In genomic region chr17:869567-870530, GRCh38 we compare ENCODE assay signal across 9 cellular contexts.
DNase-seq lines count a peak whose midpoint lies in the region; ATAC-seq and TF ChIP-seq lines count a peak whose summit lies in the region.
"Had no signal": no experiment of that assay in that cellular context is flagged by ENCODE, and none has a peak within 500 bp of the region (broad histone marks: within the 10 kb centered on the region; RNA-seq: fewer than 3 reads in every experiment).

No MANE protein-coding gene starts in this region.

- H3K36me3 Mint-ChIP-seq in T-helper 17 cell (ENCODE audit: low read depth) = peaks cover 6% of the 10 kb centered on the region
- H3K36me3 Mint-ChIP-seq: activated naive CD4-positive, alpha-beta T cell treated with anti-CD3 and anti-CD28 coated beads, Interleukin-2, amount 50 U/mL, for 24 hours had no signal

- H3K4me3 ChIP-seq in muscle layer of colon (ENCODE audit: low read depth in 1 of 2, low read length in 2 of 2) (peak overlapping the region in 1 of 2 donors; percentile 15), uterus (no peak overlapping the region)

- TF ChIP-seq POLR2A in uterus (IDR thresholded peaks at IDR 0.05) = no peak

- H3K9me3 ChIP-seq in muscle layer of colon (ENCODE audit: low read length) = no peaks in the 10 kb centered on the region
- no peaks in the 10 kb centered on the region for H3K9me3 ChIP-seq in uterus
- H3K9me3 ChIP-seq in T-helper 17 cell (ENCODE audit: control insufficient read depth, low read length, poor library complexity, severe bottlenecking) = no peaks in the 10 kb centered on the region

- H3K4me1 ChIP-seq in muscle layer of colon (ENCODE audit: insufficient read depth, low read length) (peaks cover 53% of the 10 kb centered on the region), uterus (peaks cover 5 to 11% of the 10 kb centered on the region in 2 donors)

- H3K36me3 ChIP-seq in muscle layer of colon (ENCODE audit: insufficient read depth, low read length) (no peaks in the 10 kb centered on the region), uterus (no peaks in the 10 kb centered on the region)

- intact Hi-C loops in uterus (cut with DNase I; ENCODE audit: low total_unique reads) = no loop called here

- DNase-seq in NCI-H226 (peak; percentile 98), epithelial cell of prostate (ENCODE audit: low read depth, low spot score) (peak; percentile 93), uterus (peak; percentile 66 to 73), T-helper 17 cell (no peak), hippocampal formation (lab: John Stamatoyannopoulos, UW) (no peak)
- DNase-seq in activated CD4-positive, alpha-beta T cell treated with anti-CD3 and anti-CD28 coated beads for 4 hours = no peak

- no peak for TF ChIP-seq CTCF in uterus (IDR thresholded peaks at IDR 0.05)

- H3K4me1 Mint-ChIP-seq in T-helper 17 cell = peaks cover 2% of the 10 kb centered on the region

- peak overlapping the region; percentile 22 for H3K9ac ChIP-seq in muscle layer of colon (ENCODE audit: low read length)

- H3K27ac ChIP-seq in epithelial cell of prostate (peak overlapping the region; percentile 80), muscle layer of colon (ENCODE audit: low read depth, low read length) (peak overlapping the region; percentile 92), uterus (peak overlapping the region; percentile 84 to 88)

- no peaks in the 10 kb centered on the region for H3K27me3 ChIP-seq in muscle layer of colon (ENCODE audit: control insufficient read depth in 1 of 2, insufficient read depth in 2 of 2, low read length in 2 of 2)
- no peaks in the 10 kb centered on the region for H3K27me3 ChIP-seq in uterus

- no peak overlapping the region for H3K4me3 Mint-ChIP-seq in T-helper 17 cell
- H3K4me3 Mint-ChIP-seq: activated naive CD4-positive, alpha-beta T cell treated with anti-CD3 and anti-CD28 coated beads, Interleukin-2, amount 50 U/mL, for 24 hours; T-helper 2 cell treated with Interferon-gamma antibody and Interleukin-4, amounts not matched to agents 5 μg/mL and 100 μg/mL, for 36 hours had no signal

- no peak for ATAC-seq in T-helper 17 cell

- no peak overlapping the region for H3K27ac Mint-ChIP-seq in T-helper 17 cell
- H3K27ac Mint-ChIP-seq: activated naive CD4-positive, alpha-beta T cell treated with anti-CD3 and anti-CD28 coated beads, Interleukin-2, amount 50 U/mL, for 24 hours; T-helper 2 cell treated with Interferon-gamma antibody and Interleukin-4, amounts not matched to agents 5 μg/mL and 100 μg/mL, for 36 hours had no signal

- H3K27me3 Mint-ChIP-seq in T-helper 17 cell = peaks cover 44% of the 10 kb centered on the region

Comparison
In these comparisons a context has a peak if more than half of its experiments do, and no peak if none do; other contexts are left out.
1. DNase-seq: peak in NCI-H226 (single experiment), epithelial cell of prostate (single experiment) and uterus (2 of 2); none in T-helper 17 cell (0 of 3), hippocampal formation (0 of 2) and activated CD4-positive, alpha-beta T cell treated with anti-CD3 and anti-CD28 coated beads for 4 hours (0 of 2).
2. Peak in every context shown above with its lines, with median percentiles within 50 percentile points of each other: H3K27ac ChIP-seq.